Comparison of ENCODE assay signal across 23 cellular contexts in the genomic region with DNA sequence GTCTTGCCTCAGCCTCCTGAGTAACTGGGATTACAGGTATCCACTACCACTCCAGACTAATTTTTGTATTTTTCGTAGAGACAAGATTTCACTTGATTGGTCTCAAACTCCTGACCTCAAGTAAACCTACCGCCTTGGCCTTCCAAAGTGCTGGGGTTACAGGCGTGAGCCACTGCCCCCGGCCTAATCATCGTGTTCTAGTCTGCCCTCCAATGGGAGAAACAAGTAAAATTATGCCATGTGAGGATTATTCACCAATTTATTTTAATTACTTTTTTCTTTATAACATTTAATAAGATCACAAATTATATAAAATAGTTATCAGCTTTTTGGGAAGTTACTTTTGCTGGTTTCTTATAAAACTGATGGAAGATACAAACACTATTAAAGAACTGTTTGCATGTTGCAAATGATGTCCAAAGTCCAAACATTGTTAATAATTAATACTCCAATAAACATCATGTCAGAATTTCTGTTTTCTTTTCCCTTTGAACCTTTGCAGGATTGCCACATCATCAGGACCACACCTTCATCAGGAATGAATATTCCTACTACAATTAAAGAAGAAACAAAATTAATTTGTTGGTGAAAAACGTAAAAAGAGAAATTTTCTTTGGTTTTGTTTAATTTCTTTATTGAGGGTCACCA. TPM values are rescaled to one million over a fixed set of nuclear protein-coding genes. Genes with fewer than 3 reads are reported as not detected.
A peak's percentile ranks its signal among the peaks of the same experiment; 100 is the strongest.
DNase-seq lines count a peak whose midpoint lies in the region; ATAC-seq and TF ChIP-seq lines count a peak whose summit lies in the region.
"Had no signal": no experiment of that assay in that cellular context is flagged by ENCODE, and none has a peak within 500 bp of the region (broad histone marks: within the 10 kb centered on the region; RNA-seq: fewer than 3 reads in every experiment).

No MANE protein-coding gene starts in this region.

- H4K20me1 ChIP-seq in hepatocyte (ENCODE audit: insufficient read depth, poor library complexity, severe bottlenecking): no peaks in the 10 kb centered on the region

- ATAC-seq in right lobe of liver (peak; percentile 43 to 69 (median 58)), GM18520 (IDR thresholded peaks at IDR 0.05; ENCODE audit: unreplicated experiment) (no peak)
- ATAC-seq: GM12878 had no signal

- intact Hi-C loops in right lobe of liver (cut with DNase I): no loop called here
- intact Hi-C loops in vagina (cut with DNase I): no loop called here

- peak overlapping the region; percentile 16 for H3K4me2 ChIP-seq in hepatocyte

- no peaks in the 10 kb centered on the region for H3K79me2 ChIP-seq in hepatocyte

- no peak overlapping the region for H3K4me3 ChIP-seq in hepatocyte
- peak overlapping the region in 2 of 3 donors; percentile 44 to 62 for H3K4me3 ChIP-seq in right lobe of liver
- no peak overlapping the region for H3K4me3 ChIP-seq in vagina
- H3K4me3 ChIP-seq in right atrium auricular region: no peak overlapping the region
- H3K4me3 ChIP-seq: GM12878, SK-N-MC had no signal

- H2AFZ ChIP-seq in hepatocyte: no peak overlapping the region

- H3K4me1 ChIP-seq in hepatocyte (ENCODE audit: insufficient read depth) (peaks cover 6% of the 10 kb centered on the region), right lobe of liver (peaks cover 0 to 20% (median 9%) of the 10 kb centered on the region in 4 donors), vagina (no peaks in the 10 kb centered on the region), right atrium auricular region (no peaks in the 10 kb centered on the region)

- WGBS in hepatocyte (ENCODE audit: low lambda C conversion rate, missing lambda C conversion rate): 75% methylated on average over 6 of the region's 6 CpGs
- 48% methylated on average over 6 of the region's 6 CpGs for WGBS in right lobe of liver (ENCODE audit: insufficient coverage, low coverage, low lambda C conversion rate, missing lambda C conversion rate)

- no peaks in the 10 kb centered on the region for H3K9me3 ChIP-seq in hepatocyte (ENCODE audit: low read depth)
- no peaks in the 10 kb centered on the region for H3K9me3 ChIP-seq in right lobe of liver
- H3K9me3 ChIP-seq in vagina: no peaks in the 10 kb centered on the region
- peaks cover 0 to 5% of the 10 kb centered on the region in 2 donors for H3K9me3 ChIP-seq in right atrium auricular region

- H3K27ac ChIP-seq in hepatocyte (peak overlapping the region; percentile 85), right lobe of liver (peak overlapping the region; percentile 72 to 88 (median 75)), vagina (no peak overlapping the region), right atrium auricular region (no peak overlapping the region)
- H3K27ac ChIP-seq: HL-60, SK-N-MC had no signal

- H3K27me3 ChIP-seq in hepatocyte (no peaks in the 10 kb centered on the region), right lobe of liver (no peaks in the 10 kb centered on the region), vagina (no peaks in the 10 kb centered on the region), right atrium auricular region (no peaks in the 10 kb centered on the region)

- TF ChIP-seq POLR2A in right lobe of liver (IDR thresholded peaks at IDR 0.05): no peak
- TF ChIP-seq POLR2A in vagina (IDR thresholded peaks at IDR 0.05): no peak

- no peaks in the 10 kb centered on the region for H3K9me2 ChIP-seq in hepatocyte (replicated peaks; ENCODE audit: insufficient read depth)

- DNase-seq in HT-29 (ENCODE audit: low spot score): peak; percentile 75
- DNase-seq in hepatocyte (ENCODE audit: low spot score): peak; percentile 12
- peak in 1 of 3 donors; percentile 57 for DNase-seq in right lobe of liver
- DNase-seq in vagina (ENCODE audit: extremely low spot score in 2 of 2): no peak
- DNase-seq in right atrium auricular region (ENCODE audit: low spot score): no peak
- no peak for DNase-seq in activated CD8-positive, alpha-beta memory T cell treated with anti-CD3 and anti-CD28 coated beads, Interleukin-2, amount 50 U/mL, for 48 hours
- DNase-seq: DMS153; EL; H9; NCI-H1092 treated with DMSO at 0.1 percent for 48 hours; NCI-H2029 treated with DMSO at 0.1 percent for 48 hours; NCI-H2171; NCI-H446; NK-92 treated with Interleukin-12 subunit alpha and Interleukin-12 subunit beta, amount 100 ng/mL, for 24 hours; SHP77 had no signal

- TF ChIP-seq CTCF in hepatocyte (IDR thresholded peaks at IDR 0.05; ENCODE audit: poor library complexity) (peak; percentile 9), right lobe of liver (IDR thresholded peaks at IDR 0.05) (peak in 2 of 4 donors; percentile 23 to 32), vagina (IDR thresholded peaks at IDR 0.05) (no peak), right atrium auricular region (IDR thresholded peaks at IDR 0.05) (no peak)

- H3K36me3 ChIP-seq in hepatocyte (replicated peaks; ENCODE audit: insufficient read depth, low read depth): no peaks in the 10 kb centered on the region
- H3K36me3 ChIP-seq in right lobe of liver: no peaks in the 10 kb centered on the region
- no peaks in the 10 kb centered on the region for H3K36me3 ChIP-seq in vagina
- no peaks in the 10 kb centered on the region for H3K36me3 ChIP-seq in right atrium auricular region

RNA-seq across cellular contexts. Expression of a gene that starts 0.8 kb away (rescaled TPM):
- total RNA-seq in HT-29 (2014; rRNA removed; shearing (Covaris generic)): 0.29 TPM in 1 of 2 replicates, not detected in the other
- total RNA-seq in hepatocyte (1.5 and 1.7 TPM in 2 replicates), right lobe of liver (100 to 1,000 TPM; 172 to 471 (median 220) TPM), vagina (not detected), right atrium auricular region (not detected)
- 0.40 and 0.52 TPM in 2 replicates for polyA plus RNA-seq in hepatocyte
- total RNA-seq: GM12878, H9, LHCN-M2, OCI-LY7 had no signal
- polyA plus RNA-seq: AG04450, CD14-positive monocyte had no signal

RNA-seq across cellular contexts. Expression of a gene that starts 10.9 kb away (rescaled TPM):
- not detected in 2 replicates for total RNA-seq in HT-29 (2014; rRNA removed; shearing (Covaris generic))
- total RNA-seq in hepatocyte (not detected in 2 replicates), right lobe of liver (10 to 100 TPM in 3 of 6 experiments, 1 to 10 TPM in 3; 6.4 to 25.1 (median 12.5) TPM), vagina (not detected), right atrium auricular region (not detected)
- polyA plus RNA-seq in hepatocyte: 0.19 TPM in 1 of 2 replicates, not detected in the other
- total RNA-seq: GM12878, H9, LHCN-M2, OCI-LY7 had no signal
- polyA plus RNA-seq: AG04450, CD14-positive monocyte had no signal

Comparison
In these comparisons a context has a peak if more than half of its experiments do, and no peak if none do; other contexts are left out.
1. DNase-seq: peak in HT-29 (single experiment) and hepatocyte (single experiment); none in vagina (0 of 2), right atrium auricular region (single experiment) and activated CD8-positive, alpha-beta memory T cell treated with anti-CD3 and anti-CD28 coated beads, Interleukin-2, amount 50 U/mL, for 48 hours (single experiment).
2. H3K27ac ChIP-seq: peak in hepatocyte (single experiment) and right lobe of liver (3 of 3); none in vagina (single experiment) and right atrium auricular region (0 of 2).
3. H3K4me3 ChIP-seq: peak in right lobe of liver (2 of 3); none in hepatocyte (single experiment), vagina (0 of 2) and right atrium auricular region (0 of 2).
4. RNA of a gene that starts 0.8 kb away (total RNA-seq): 172 to 471 TPM in right lobe of liver; 1.5 to 1.7 TPM in hepatocyte, 0.29 TPM in HT-29, not detected in vagina (single experiment) and not detected in right atrium auricular region; every median in the first group is over 10 times any median in the second.